Comparison of ENCODE assay signal across 9 cellular contexts in the genomic region with DNA sequence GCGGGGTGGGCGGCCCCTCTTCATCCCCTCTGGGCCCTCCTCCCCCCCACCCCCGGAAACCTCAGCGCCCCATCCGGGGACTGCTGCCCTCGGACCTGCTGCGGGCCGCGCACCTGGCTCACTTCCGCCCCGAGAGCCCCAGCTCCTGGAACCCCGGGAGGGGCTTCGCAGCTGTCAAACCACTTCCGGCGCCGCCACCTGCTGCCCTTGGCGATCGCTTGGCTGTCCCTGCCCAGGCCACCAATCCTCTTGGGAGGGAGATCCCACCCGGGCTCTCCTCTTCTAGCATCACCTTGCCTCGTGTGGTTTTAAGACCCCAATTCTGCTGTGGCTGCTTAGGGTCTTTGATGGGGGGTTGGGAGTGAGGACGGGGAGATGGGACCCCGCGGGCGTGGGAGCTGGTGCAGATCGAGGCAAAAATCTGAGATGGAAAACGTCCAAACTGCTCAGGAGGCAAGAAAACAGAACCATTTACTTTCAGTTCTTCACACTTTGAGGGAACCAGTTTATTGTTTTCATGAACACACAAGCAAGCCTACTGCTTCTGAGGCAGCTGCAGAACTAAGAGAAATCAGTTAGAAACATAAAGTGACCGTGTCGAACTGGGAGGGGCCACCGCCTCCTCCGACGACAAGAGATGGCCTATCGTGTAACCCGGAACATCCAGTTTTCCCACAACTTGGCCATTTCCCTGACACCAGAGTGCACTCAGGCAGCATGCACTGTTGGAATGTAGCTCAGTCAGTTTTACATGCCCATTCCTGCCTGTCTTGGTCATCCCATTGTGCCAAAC. TPM values are rescaled to one million over a fixed set of nuclear protein-coding genes. Genes with fewer than 3 reads are reported as not detected.
DNase-seq lines count a peak whose midpoint lies in the region; ATAC-seq, FAIRE-seq and TF ChIP-seq lines count a peak whose summit lies in the region.
"Had no signal": no experiment of that assay in that cellular context is flagged by ENCODE, and none has a peak within 500 bp of the region (broad histone marks: within the 10 kb centered on the region; RNA-seq: fewer than 3 reads in every experiment).

No MANE protein-coding gene starts in this region.

- peak; percentile 56 for DNase-seq in DMS79 treated with DMSO at 0.1 percent for 48 hours (lab: John Stamatoyannopoulos, UW)
- DNase-seq in HS-5 (ENCODE audit: low read depth), result peak; percentile 40
- DNase-seq in RKO (ENCODE audit: low spot score), result peak; percentile 48
- DNase-seq in activated naive CD4-positive, alpha-beta T cell (lab: John Stamatoyannopoulos, UW), result peak; percentile 5 to 61 (median 29)
- DNase-seq in glomerular visceral epithelial cell (ENCODE audit: extremely low spot score), result peak; percentile 68
- DNase-seq in osteocyte (ENCODE audit: extremely low spot score, unreplicated experiment), result no peak
- peak; percentile 62 for DNase-seq in urothelium cell line (ENCODE audit: low spot score)

- peaks cover 40% of the 10 kb centered on the region for H3K4me1 Mint-ChIP-seq in osteocyte (ENCODE audit: unreplicated experiment)

- H3K9me3 Mint-ChIP-seq in osteocyte (ENCODE audit: unreplicated experiment), result peaks cover 19% of the 10 kb centered on the region

- peak; percentile 65 for ATAC-seq in GM21390 (IDR thresholded peaks at IDR 0.05; ENCODE audit: unreplicated experiment)

- TF ChIP-seq CTCF in osteocyte (IDR thresholded peaks at IDR 0.05), result no peak

- peak overlapping the region; percentile 95 for H3K27ac Mint-ChIP-seq in osteocyte (ENCODE audit: unreplicated experiment)

- H3K36me3 Mint-ChIP-seq in osteocyte (ENCODE audit: unreplicated experiment), result no peaks in the 10 kb centered on the region

- no peaks in the 10 kb centered on the region for H3K27me3 Mint-ChIP-seq in osteocyte (ENCODE audit: unreplicated experiment)

- no peak for FAIRE-seq in urothelium cell line (lab: Jason Lieb, UNC)
- FAIRE-seq: endometrium had no signal

- H3K4me3 Mint-ChIP-seq in osteocyte (ENCODE audit: unreplicated experiment), result peak overlapping the region; percentile 86

RNA-seq across cellular contexts. Expression of a gene that starts 0.8 kb away (rescaled TPM):
- 22.3 and 23.6 TPM in 2 replicates for total RNA-seq in osteocyte
